8 cellular contexts compared by ENCODE assay signal in genomic region chr16:3987231-3987630, GRCh38.
"Had no signal": no experiment of that assay in that cellular context is flagged by ENCODE, and none has a peak within 500 bp of the region (broad histone marks: within the 10 kb centered on the region; RNA-seq: fewer than 3 reads in every experiment).

No MANE protein-coding gene starts in this region.

- DNase-seq: HFFc6, KBM-7 had no signal

- H3K9me3 Mint-ChIP-seq: GM23338, HFFc6, IgD-negative memory B cell had no signal

- H3K4me3 ChIP-seq: GM23338, HAP-1 had no signal

- H3K4me1 ChIP-seq: HAP-1 had no signal

- H3K27ac Mint-ChIP-seq: HFFc6 had no signal

- H3K27ac ChIP-seq: HL-60 had no signal

- H3K4me3 Mint-ChIP-seq: GM23338, HFFc6, IgD-negative memory B cell had no signal

- ATAC-seq: GM23338, HCT116, HepG2 had no signal

- H3K36me3 Mint-ChIP-seq: IgD-negative memory B cell had no signal

- H3K4me2 ChIP-seq: GM23338 had no signal

- H2AFZ ChIP-seq: GM23338 had no signal

- H3K9me3 ChIP-seq: HAP-1 had no signal
